In genomic region chr10:69456880-69457693, GRCh38 we compare ENCODE assay signal across 18 cellular contexts. TPM values are rescaled to one million over a fixed set of nuclear protein-coding genes. Genes with fewer than 3 reads are reported as not detected.
DNase-seq lines count a peak whose midpoint lies in the region; ATAC-seq, FAIRE-seq and TF ChIP-seq lines count a peak whose summit lies in the region.
"Had no signal": no experiment of that assay in that cellular context is flagged by ENCODE, and none has a peak within 500 bp of the region (broad histone marks: within the 10 kb centered on the region; RNA-seq: fewer than 3 reads in every experiment).

No MANE protein-coding gene starts in this region.

- H3K27ac Mint-ChIP-seq in activated CD4-positive, alpha-beta T cell treated with anti-CD3 and anti-CD28 coated beads for 36 hours: no peak overlapping the region
- no peak overlapping the region for H3K27ac Mint-ChIP-seq in activated CD4-positive, alpha-beta T cell treated with anti-CD3 and anti-CD28 coated beads, Interleukin-2, amount 10 ng/mL, durations not matched to agents 24 days and 14 days

- CTCF ChIA-PET in activated CD4-positive, alpha-beta T cell treated with anti-CD3 and anti-CD28 coated beads for 36 hours (lab: Charles Lee): interaction anchor here (0.6 to 3.3 kb wide), 2 partner anchors 9 to 212 kb away, joined by 3 to 14 read pairs; no protein-coding TSS in a partner anchor

- H3K4me3 Mint-ChIP-seq in activated CD4-positive, alpha-beta T cell treated with anti-CD3 and anti-CD28 coated beads for 36 hours: no peak overlapping the region
- no peak overlapping the region for H3K4me3 Mint-ChIP-seq in activated CD4-positive, alpha-beta T cell treated with anti-CD3 and anti-CD28 coated beads, Interleukin-2, amount 10 ng/mL, durations not matched to agents 24 days and 14 days

- H3K4me3 ChIP-seq in fibroblast of villous mesenchyme (ENCODE audit: low read depth, low read length): no peak overlapping the region
- H3K4me3 ChIP-seq: MG63, SJCRH30, suprapubic skin had no signal

- no peak for TF ChIP-seq CTCF in fibroblast of villous mesenchyme (IDR thresholded peaks at IDR 0.05; ENCODE audit: insufficient read depth, low read depth, low read length)

- peaks cover 8% of the 10 kb centered on the region for H3K4me1 Mint-ChIP-seq in activated CD4-positive, alpha-beta T cell treated with anti-CD3 and anti-CD28 coated beads for 36 hours
- H3K4me1 Mint-ChIP-seq in activated CD4-positive, alpha-beta T cell treated with anti-CD3 and anti-CD28 coated beads, Interleukin-2, amount 10 ng/mL, durations not matched to agents 24 days and 14 days: peaks cover 6% of the 10 kb centered on the region

- H3K27me3 Mint-ChIP-seq in activated CD4-positive, alpha-beta T cell treated with anti-CD3 and anti-CD28 coated beads for 36 hours: peaks cover 4% of the 10 kb centered on the region
- peaks cover 12% of the 10 kb centered on the region for H3K27me3 Mint-ChIP-seq in activated CD4-positive, alpha-beta T cell treated with anti-CD3 and anti-CD28 coated beads, Interleukin-2, amount 10 ng/mL, durations not matched to agents 24 days and 14 days

- intact Hi-C loops in activated CD4-positive, alpha-beta T cell treated with anti-CD3 and anti-CD28 coated beads for 36 hours (cut with DNase I, micrococcal nuclease): no loop called here
- intact Hi-C loops in activated CD4-positive, alpha-beta T cell treated with anti-CD3 and anti-CD28 coated beads, Interleukin-2, amount 10 ng/mL, durations not matched to agents 24 days and 14 days (cut with micrococcal nuclease): no loop called here

- peak; percentile 30 for DNase-seq in activated CD4-positive, alpha-beta T cell treated with anti-CD3 and anti-CD28 coated beads for 36 hours
- no peak for DNase-seq in activated CD4-positive, alpha-beta T cell treated with anti-CD3 and anti-CD28 coated beads, Interleukin-2, amount 10 ng/mL, durations not matched to agents 24 days and 14 days
- peak; percentile 26 for DNase-seq in RCC 7860 (ENCODE audit: low spot score)
- DNase-seq in fibroblast of villous mesenchyme (ENCODE audit: low read depth): peak; percentile 68
- DNase-seq in stimulated activated CD8-positive, alpha-beta memory T cell treated with anti-CD3 and anti-CD28 coated beads, Interleukin-4, amount 100 ng/mL, for 48 hours: peak; percentile 30
- no peak for DNase-seq in T-helper 1 cell
- DNase-seq: activated CD4-positive, alpha-beta T cell treated with anti-CD3 and anti-CD28 coated beads for 1 hour; DMS153; left ventricle myocardium superior; MG63; SJCRH30; stimulated activated CD4-positive, alpha-beta T cell treated with anti-CD3 and anti-CD28 coated beads, Interleukin-4, amount 100 ng/mL, for 4 hours had no signal

- no peaks in the 10 kb centered on the region for H3K9me3 Mint-ChIP-seq in activated CD4-positive, alpha-beta T cell treated with anti-CD3 and anti-CD28 coated beads for 36 hours (ENCODE audit: low read depth)
- H3K9me3 Mint-ChIP-seq in activated CD4-positive, alpha-beta T cell treated with anti-CD3 and anti-CD28 coated beads, Interleukin-2, amount 10 ng/mL, durations not matched to agents 24 days and 14 days: no peaks in the 10 kb centered on the region

- peak; percentile 64 for ATAC-seq in activated CD4-positive, alpha-beta T cell treated with anti-CD3 and anti-CD28 coated beads for 36 hours
- ATAC-seq in GM21360 (IDR thresholded peaks at IDR 0.05; ENCODE audit: unreplicated experiment): no peak
- ATAC-seq in GM19463 (IDR thresholded peaks at IDR 0.05; ENCODE audit: unreplicated experiment): no peak
- ATAC-seq: left ventricle myocardium superior had no signal

- POLR2A ChIA-PET in activated CD4-positive, alpha-beta T cell treated with anti-CD3 and anti-CD28 coated beads for 36 hours (lab: Charles Lee): no interaction called here

- FAIRE-seq in RCC 7860 (lab: Jason Lieb, UNC): no peak
- FAIRE-seq: colon, GM12892 had no signal

- no peaks in the 10 kb centered on the region for H3K36me3 Mint-ChIP-seq in activated CD4-positive, alpha-beta T cell treated with anti-CD3 and anti-CD28 coated beads for 36 hours (ENCODE audit: low read depth)
- H3K36me3 Mint-ChIP-seq in activated CD4-positive, alpha-beta T cell treated with anti-CD3 and anti-CD28 coated beads, Interleukin-2, amount 10 ng/mL, durations not matched to agents 24 days and 14 days (ENCODE audit: low read depth): no peaks in the 10 kb centered on the region

RNA-seq across cellular contexts. Expression of gene TSPAN15, which starts 5.8 kb away (rescaled TPM):
- under 1 TPM; 0.85 to 0.91 TPM for total RNA-seq in activated CD4-positive, alpha-beta T cell treated with anti-CD3 and anti-CD28 coated beads for 36 hours
- total RNA-seq in activated CD4-positive, alpha-beta T cell treated with anti-CD3 and anti-CD28 coated beads, Interleukin-2, amount 10 ng/mL, durations not matched to agents 24 days and 14 days: 1.6 and 1.9 TPM in 2 replicates
- total RNA-seq in fibroblast of villous mesenchyme: 5.5 and 6.0 TPM in 2 replicates

RNA-seq across cellular contexts. Expression of gene TACR2, which starts 40.4 kb away (rescaled TPM):
- total RNA-seq in activated CD4-positive, alpha-beta T cell treated with anti-CD3 and anti-CD28 coated beads for 36 hours: not detected
- not detected in 2 replicates for total RNA-seq in activated CD4-positive, alpha-beta T cell treated with anti-CD3 and anti-CD28 coated beads, Interleukin-2, amount 10 ng/mL, durations not matched to agents 24 days and 14 days
- under 0.01 TPM in 1 of 2 replicates, not detected in the other for total RNA-seq in fibroblast of villous mesenchyme
- total RNA-seq: left ventricle myocardium superior, NCI-H460 had no signal

Comparison
In these comparisons a context has a peak if more than half of its experiments do, and no peak if none do; other contexts are left out.
1. DNase-seq: peak in activated CD4-positive, alpha-beta T cell treated with anti-CD3 and anti-CD28 coated beads for 36 hours (single experiment), RCC 7860 (single experiment), fibroblast of villous mesenchyme (single experiment) and stimulated activated CD8-positive, alpha-beta memory T cell treated with anti-CD3 and anti-CD28 coated beads, Interleukin-4, amount 100 ng/mL, for 48 hours (single experiment); none in activated CD4-positive, alpha-beta T cell treated with anti-CD3 and anti-CD28 coated beads, Interleukin-2, amount 10 ng/mL, durations not matched to agents 24 days and 14 days (single experiment) and T-helper 1 cell (0 of 5).